In the genomic region with DNA sequence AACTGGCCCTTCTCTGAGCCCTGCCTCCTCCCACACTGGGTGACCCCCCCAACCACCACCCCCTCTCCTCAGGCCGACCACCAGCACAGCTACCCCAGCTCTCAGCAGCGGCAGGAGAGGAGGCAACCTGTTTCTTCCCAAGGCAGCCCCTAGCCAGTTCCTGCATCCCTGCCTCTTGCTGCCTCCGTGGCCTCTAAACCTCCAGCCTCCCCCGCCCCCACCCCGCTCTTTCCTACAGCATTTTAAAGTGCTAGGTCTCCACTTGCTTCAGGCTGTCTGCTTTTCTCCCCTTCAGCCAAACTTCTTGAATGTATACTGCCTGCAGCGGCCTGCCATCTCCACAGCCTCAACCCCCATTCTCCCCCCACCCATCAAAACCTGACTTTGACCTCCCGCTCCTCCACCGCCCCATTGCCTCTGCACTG, we compare ENCODE assay signal across 1 cellular context.
TF ChIP-seq lines count a peak whose summit lies in the region.

No MANE protein-coding gene starts in this region.

TF ChIP-seq in GM23338, 12 proteins besides CTCF, POLR2A, EP300 and RAD21:
- TF ChIP-seq EZH2phosphoT487 (IDR thresholded peaks at IDR 0.05; ENCODE audit: unreplicated experiment) (no peak), ZNF331 (CRISPR knock-in tag; IDR thresholded peaks at IDR 0.05; ENCODE audit: low read depth) (no peak), CREB1 (CRISPR knock-in tag; IDR thresholded peaks at IDR 0.05; ENCODE audit: low read depth) (no peak), EZH2 (IDR thresholded peaks at IDR 0.05; ENCODE audit: low read depth, unreplicated experiment) (no peak), STAT1 (IDR thresholded peaks at IDR 0.05; ENCODE audit: unreplicated experiment) (no peak), JUNB (IDR thresholded peaks at IDR 0.05; ENCODE audit: unreplicated experiment) (no peak), ZNF114 (CRISPR knock-in tag; IDR thresholded peaks at IDR 0.05) (no peak)
- TF ChIP-seq, protein P1, sequence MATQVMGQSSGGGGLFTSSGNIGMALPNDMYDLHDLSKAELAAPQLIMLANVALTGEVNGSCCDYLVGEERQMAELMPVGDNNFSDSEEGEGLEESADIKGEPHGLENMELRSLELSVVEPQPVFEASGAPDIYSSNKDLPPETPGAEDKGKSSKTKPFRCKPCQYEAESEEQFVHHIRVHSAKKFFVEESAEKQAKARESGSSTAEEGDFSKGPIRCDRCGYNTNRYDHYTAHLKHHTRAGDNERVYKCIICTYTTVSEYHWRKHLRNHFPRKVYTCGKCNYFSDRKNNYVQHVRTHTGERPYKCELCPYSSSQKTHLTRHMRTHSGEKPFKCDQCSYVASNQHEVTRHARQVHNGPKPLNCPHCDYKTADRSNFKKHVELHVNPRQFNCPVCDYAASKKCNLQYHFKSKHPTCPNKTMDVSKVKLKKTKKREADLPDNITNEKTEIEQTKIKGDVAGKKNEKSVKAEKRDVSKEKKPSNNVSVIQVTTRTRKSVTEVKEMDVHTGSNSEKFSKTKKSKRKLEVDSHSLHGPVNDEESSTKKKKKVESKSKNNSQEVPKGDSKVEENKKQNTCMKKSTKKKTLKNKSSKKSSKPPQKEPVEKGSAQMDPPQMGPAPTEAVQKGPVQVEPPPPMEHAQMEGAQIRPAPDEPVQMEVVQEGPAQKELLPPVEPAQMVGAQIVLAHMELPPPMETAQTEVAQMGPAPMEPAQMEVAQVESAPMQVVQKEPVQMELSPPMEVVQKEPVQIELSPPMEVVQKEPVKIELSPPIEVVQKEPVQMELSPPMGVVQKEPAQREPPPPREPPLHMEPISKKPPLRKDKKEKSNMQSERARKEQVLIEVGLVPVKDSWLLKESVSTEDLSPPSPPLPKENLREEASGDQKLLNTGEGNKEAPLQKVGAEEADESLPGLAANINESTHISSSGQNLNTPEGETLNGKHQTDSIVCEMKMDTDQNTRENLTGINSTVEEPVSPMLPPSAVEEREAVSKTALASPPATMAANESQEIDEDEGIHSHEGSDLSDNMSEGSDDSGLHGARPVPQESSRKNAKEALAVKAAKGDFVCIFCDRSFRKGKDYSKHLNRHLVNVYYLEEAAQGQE (IDR thresholded peaks at IDR 0.05; ENCODE audit: unreplicated experiment) = no peak
TF ChIP-seq in GM23338: peak in this region for 0.
